21 cellular contexts compared by ENCODE assay signal in genomic region chr19:1007852-1008251, GRCh38. TPM values are rescaled to one million over a fixed set of nuclear protein-coding genes. Genes with fewer than 3 reads are reported as not detected.
DNase-seq lines count a peak whose midpoint lies in the region; ATAC-seq and TF ChIP-seq lines count a peak whose summit lies in the region.
"Had no signal": no experiment of that assay in that cellular context is flagged by ENCODE, and none has a peak within 500 bp of the region (broad histone marks: within the 10 kb centered on the region; RNA-seq: fewer than 3 reads in every experiment).

No MANE protein-coding gene starts in this region.

- H4K20me1 ChIP-seq in HCT116 (ENCODE audit: insufficient read depth) (no peaks in the 10 kb centered on the region), IMR-90 (ENCODE audit: insufficient read depth, low read length) (peaks cover 25% of the 10 kb centered on the region)

- H4K8ac ChIP-seq in IMR-90 (ENCODE audit: low read depth in 2 of 2, low read length in 2 of 2) (no peak overlapping the region), neuronal stem cell (ENCODE audit: low read depth, low read length) (no peak overlapping the region)

- POLR2A ChIA-PET in HCT116 (lab: Charles Lee) = no interaction called here
- POLR2A ChIA-PET in IMR-90 (lab: Charles Lee; ENCODE audit: unreplicated experiment) = no interaction called here

- H3K4ac ChIP-seq in IMR-90 (ENCODE audit: low read depth, low read length) (no peak overlapping the region), neuronal stem cell (ENCODE audit: low read length) (no peak overlapping the region)

- H3K18ac ChIP-seq in IMR-90 (ENCODE audit: low read depth, low read length) (no peak overlapping the region), neuronal stem cell (ENCODE audit: low read length) (no peak overlapping the region)

- H3K36me3 ChIP-seq in HCT116 (ENCODE audit: control insufficient read depth in 1 of 2, insufficient read depth in 2 of 2, low read length in 2 of 2) (peaks cover 0 to under 1% of the 10 kb centered on the region in 2 experiments; a peak in 2 of 4 replicates), IMR-90 (ENCODE audit: control insufficient read depth, insufficient read depth, low read length) (peaks cover 26% of the 10 kb centered on the region; the same call in 1 of the 2 replicates), neuronal stem cell (replicated peaks in 1 of 2; ENCODE audit: control insufficient read depth in 2 of 2, insufficient read depth in 2 of 2, low read length in 2 of 2) (peaks cover 18 to 24% of the 10 kb centered on the region in 2 donors)

- dilution Hi-C loops in IMR-90 (cut with HindIII; ENCODE audit: low sequenced_read_pairs, unreplicated experiment) = no loop called here

- H3K27me3 Mint-ChIP-seq in glutamatergic neuron (ENCODE audit: unreplicated experiment) = peaks cover 9% of the 10 kb centered on the region
- H3K27me3 Mint-ChIP-seq: CD4-positive, alpha-beta memory T cell had no signal

- no peak overlapping the region for H3K56ac ChIP-seq in IMR-90 (ENCODE audit: extremely low read depth, insufficient read depth, low read length)

- H3K4me2 ChIP-seq in HCT116 (ENCODE audit: low read length) (no peak overlapping the region), IMR-90 (ENCODE audit: low read depth, low read length) (no peak overlapping the region), neuronal stem cell (ENCODE audit: insufficient read depth, low read length, poor library complexity, severe bottlenecking) (no peak overlapping the region)

- no peaks in the 10 kb centered on the region; the same call in 1 of the 2 replicates for H3K79me2 ChIP-seq in HCT116 (ENCODE audit: insufficient read depth, low read length)

- H3K14ac ChIP-seq in IMR-90 (replicated peaks; ENCODE audit: low read depth, low read length) = no peak overlapping the region
- no peak overlapping the region for H3K14ac ChIP-seq in neuronal stem cell (ENCODE audit: low read length)

- no peaks in the 10 kb centered on the region for H3K36me3 Mint-ChIP-seq in glutamatergic neuron (ENCODE audit: unreplicated experiment)

- ATAC-seq in HCT116 (0 out of 2 replicates have a peak, but pooled peaks have one; percentile 8), IMR-90 (ENCODE audit: low read depth) (no peak), HG02678 (IDR thresholded peaks at IDR 0.05; ENCODE audit: unreplicated experiment) (no peak)

- no peak overlapping the region for H4K91ac ChIP-seq in IMR-90 (ENCODE audit: insufficient read depth, low read depth, low read length)
- no peak overlapping the region for H4K91ac ChIP-seq in neuronal stem cell (ENCODE audit: low read depth, low read length, poor library complexity)

- no peaks in the 10 kb centered on the region for H3K9me2 ChIP-seq in HCT116 (ENCODE audit: insufficient read depth)

- H3K27ac Mint-ChIP-seq in glutamatergic neuron (ENCODE audit: unreplicated experiment) = no peak overlapping the region

- H3K4me3 ChIP-seq in HCT116 (replicated peaks in 1 of 2; ENCODE audit: low read depth in 1 of 2, low read length in 2 of 2) (no peak overlapping the region), IMR-90 (ENCODE audit: insufficient read depth, low read depth, low read length) (no peak overlapping the region), neuronal stem cell (ENCODE audit: low read length in 2 of 2) (no peak overlapping the region)

- H2BK12ac ChIP-seq in neuronal stem cell (ENCODE audit: low read length) = no peak overlapping the region

- intact Hi-C loops in HCT116 (cut with micrococcal nuclease) (no loop called here), IMR-90 (cut with micrococcal nuclease) (loop anchor here (2.0 kb wide), 1 partner anchor 233 kb away; the partner anchor contains the start of gene ATP5F1D)

- no peak for TF ChIP-seq POLR2A in HCT116 (IDR thresholded peaks at IDR 0.05; ENCODE audit: borderline replicate concordance, extremely low read depth, insufficient read depth, insufficient read length)
- no peak for TF ChIP-seq POLR2A in IMR-90 (IDR thresholded peaks at IDR 0.05; ENCODE audit: low read depth, low read length)

- no peak overlapping the region for H4K5ac ChIP-seq in IMR-90 (ENCODE audit: low read depth, low read length)

- no peak overlapping the region for H3K23ac ChIP-seq in IMR-90 (ENCODE audit: low read depth, low read length)
- no peak overlapping the region for H3K23ac ChIP-seq in neuronal stem cell (ENCODE audit: low read depth, low read length, poor library complexity)

- in situ Hi-C loops in IMR-90 (cut with MboI; ENCODE audit: low sequenced_read_pairs) = no loop called here

- peaks cover 4% of the 10 kb centered on the region for H3K9me3 Mint-ChIP-seq in glutamatergic neuron (ENCODE audit: unreplicated experiment)
- H3K9me3 Mint-ChIP-seq: CD4-positive, alpha-beta memory T cell had no signal

- H3K79me1 ChIP-seq in IMR-90 (ENCODE audit: low read depth in 1 of 2, low read length in 2 of 2) (peaks cover 0 to 18% of the 10 kb centered on the region in 2 experiments; a peak in 3 of 4 replicates), neuronal stem cell (ENCODE audit: low read depth, low read length) (peaks cover 6% of the 10 kb centered on the region)

- H3K27me3 ChIP-seq in HCT116 (ENCODE audit: insufficient read depth, low read length) = no peaks in the 10 kb centered on the region
- no peaks in the 10 kb centered on the region for H3K27me3 ChIP-seq in IMR-90 (ENCODE audit: control insufficient read depth, insufficient read depth, low read length)
- H3K27me3 ChIP-seq in neuronal stem cell (ENCODE audit: control insufficient read depth in 3 of 3, insufficient read depth in 3 of 3, low read depth in 1 of 3, low read length in 3 of 3) = no peaks in the 10 kb centered on the region

- H2BK20ac ChIP-seq in IMR-90 (ENCODE audit: low read depth, low read length) = no peak overlapping the region

- 98% methylated on average over 13 of the region's 29 CpGs; no CpG with 5 or more reads in 1 of the 2 experiments for WGBS in IMR-90 (ENCODE audit: extremely low coverage in 2 of 2, insufficient read length in 1 of 2), 2 experiments
- WGBS in neuronal stem cell (ENCODE audit: extremely low coverage in 2 of 2, insufficient read length in 2 of 2, insufficient replicate concordance in 1 of 2), 2 donors = no CpG with 5 or more reads among the region's 29 CpGs

- TF ChIP-seq RAD21 in HCT116 (IDR thresholded peaks at IDR 0.05; ENCODE audit: low read depth) (no peak), IMR-90 (IDR thresholded peaks at IDR 0.05; ENCODE audit: low read length) (no peak)

- H2AK5ac ChIP-seq in IMR-90 (ENCODE audit: low read depth, low read length) (peak overlapping the region; percentile 28; the same call in 1 of the 2 replicates), neuronal stem cell (ENCODE audit: low read depth, low read length) (no peak overlapping the region)

- no peaks in the 10 kb centered on the region for H3K9me1 ChIP-seq in IMR-90 (ENCODE audit: insufficient read depth, low read length)

- H2BK5ac ChIP-seq in IMR-90 (ENCODE audit: low read depth, low read length, poor library complexity, severe bottlenecking) (no peak overlapping the region), neuronal stem cell (ENCODE audit: low read length) (no peak overlapping the region)

- H2AFZ ChIP-seq in HCT116 (ENCODE audit: low read depth, low read length, poor library complexity, severe bottlenecking) (no peak overlapping the region), IMR-90 (replicated peaks; ENCODE audit: low read length, poor library complexity) (peak overlapping the region; percentile 32), neuronal stem cell (ENCODE audit: low read length) (no peak overlapping the region)

- H2AK9ac ChIP-seq in IMR-90 (replicated peaks; ENCODE audit: low read depth, low read length, poor library complexity) = no peak overlapping the region

- H3K9me3 ChIP-seq in HCT116 (ENCODE audit: control insufficient read depth in 1 of 2, insufficient read depth in 1 of 2, low read depth in 1 of 2, low read length in 2 of 2) (no peaks in the 10 kb centered on the region), IMR-90 (ENCODE audit: control insufficient read depth, insufficient read depth, low read length) (no peaks in the 10 kb centered on the region), neuronal stem cell (replicated peaks in 1 of 2; ENCODE audit: control insufficient read depth in 2 of 2, insufficient read depth in 1 of 2, low read depth in 1 of 2, low read length in 2 of 2) (peaks cover 0 to 4% of the 10 kb centered on the region in 2 donors)

- no peaks in the 10 kb centered on the region for H3K4me1 Mint-ChIP-seq in glutamatergic neuron (ENCODE audit: low read depth, unreplicated experiment)

- H3K27ac ChIP-seq in HCT116 (ENCODE audit: low read depth, low read length) = no peak overlapping the region
- H3K27ac ChIP-seq in IMR-90 (ENCODE audit: insufficient read depth, low read length) = no peak overlapping the region
- no peak overlapping the region for H3K27ac ChIP-seq in neuronal stem cell (replicated peaks; ENCODE audit: low read length)

- H3K4me1 ChIP-seq in HCT116 (ENCODE audit: control insufficient read depth in 1 of 2, insufficient read depth in 2 of 2, low read length in 2 of 2) = no peaks in the 10 kb centered on the region
- peaks cover 17% of the 10 kb centered on the region for H3K4me1 ChIP-seq in IMR-90 (ENCODE audit: control insufficient read depth, insufficient read depth, low read length)
- no peaks in the 10 kb centered on the region for H3K4me1 ChIP-seq in neuronal stem cell (ENCODE audit: control insufficient read depth in 2 of 2, insufficient read depth in 1 of 2, low read depth in 1 of 2, low read length in 2 of 2)

- RAD21 ChIA-PET in HCT116 (lab: Charles Lee; ENCODE audit: low non-redundant PET in 1 of 2, low total read pairs in 2 of 2, uncharacterized antibody in 2 of 2, unreplicated experiment in 2 of 2) = no interaction called here

- no TSS peak for BruUV-seq in HCT116 (replicated peaks; lab: Mats Ljungman, UMichigan)
- BruUV-seq in IMR-90 (replicated peaks; lab: Mats Ljungman, UMichigan) = no TSS peak

- CTCF ChIA-PET in HCT116 (lab: Charles Lee) (interaction anchor here (0.6 kb wide), 1 partner anchor 57 kb away, joined by 3 read pairs; no protein-coding TSS in a partner anchor), IMR-90 (lab: Yijun Ruan, JAX) (no interaction called here)

- no peak overlapping the region for H3K4me3 Mint-ChIP-seq in glutamatergic neuron (ENCODE audit: unreplicated experiment)
- H3K4me3 Mint-ChIP-seq: CD4-positive, alpha-beta memory T cell had no signal

- DNase-seq in HCT116 (ENCODE audit: low read depth, low spot score) = no peak
- no peak for DNase-seq in IMR-90
- DNase-seq in glutamatergic neuron = peak; percentile 13
- no peak for DNase-seq in NCI-H2029 (lab: John Stamatoyannopoulos, UW)
- DNase-seq in neuronal stem cell (ENCODE audit: low spot score) = no peak
- DNase-seq: C1 segment of cervical spinal cord; Calu3; CD4-positive, alpha-beta memory T cell; COR-L47; DMS53; DMS79 treated with DMSO at 0.1 percent for 48 hours; GF-D8; GOT3; HCEC 1CT; HFFc6 had no signal

- H2BK120ac ChIP-seq in IMR-90 (ENCODE audit: low read depth, low read length) (no peak overlapping the region), neuronal stem cell (ENCODE audit: low read depth, low read length) (no peak overlapping the region)

- TF ChIP-seq CTCF in HCT116 (IDR thresholded peaks at IDR 0.05 in 2 of 3, conservative IDR thresholded peaks at IDR 0.05 in 1 of 3; ENCODE audit: borderline replicate concordance in 1 of 3, insufficient read depth in 1 of 3, low read depth in 2 of 3, low read length in 2 of 3) = no peak
- TF ChIP-seq CTCF in IMR-90 (conservative IDR thresholded peaks at IDR 0.05; ENCODE audit: low read depth, low read length) = no peak
- no peak for TF ChIP-seq CTCF in glutamatergic neuron (IDR thresholded peaks at IDR 0.05; ENCODE audit: partially characterized antibody, unreplicated experiment)

- no peak overlapping the region for H3K9ac ChIP-seq in HCT116 (ENCODE audit: low read length)
- no peak overlapping the region for H3K9ac ChIP-seq in IMR-90 (ENCODE audit: low read depth, low read length)
- H3K9ac ChIP-seq in neuronal stem cell (ENCODE audit: low read depth, low read length, poor library complexity) = no peak overlapping the region

- H2BK15ac ChIP-seq in IMR-90 (ENCODE audit: low read depth, low read length) (no peak overlapping the region), neuronal stem cell (ENCODE audit: low read length) (no peak overlapping the region)

RNA-seq across cellular contexts. Expression of gene GRIN3B, which starts 7.6 kb away (rescaled TPM):
- total RNA-seq in HCT116 (2021; ENCODE audit: unreplicated experiment) = 0.69 TPM
- polyA plus RNA-seq in HCT116 (2012) = 0.64 and 0.65 TPM in 2 replicates
- under 0.01 and 0.28 TPM in 2 replicates for total RNA-seq in IMR-90 (2012; rRNA removed)
- 0.91 and 1.8 TPM in 2 replicates for polyA plus RNA-seq in IMR-90 (2012; rRNA removed)
- 1.0 and 2.6 TPM in 2 replicates for polyA plus RNA-seq in IMR-90 (2012; cell fraction: cytosol; rRNA removed)
- 6.9 and 13.4 TPM in 2 replicates for polyA plus RNA-seq in IMR-90 (2012; cell fraction: nucleus; rRNA removed; ENCODE audit: low replicate concordance)
- 0.93 TPM for total RNA-seq in glutamatergic neuron (ENCODE audit: unreplicated experiment)
- 4.2 TPM for polyA plus RNA-seq in neuronal stem cell (2013, experiment 1 of 2)
- 3.9 TPM for polyA plus RNA-seq in neuronal stem cell (2013, experiment 2 of 2)
- total RNA-seq: A172; A673; Calu3; CD4-positive, alpha-beta memory T cell; Daoy had no signal
- polyA plus RNA-seq: CD4-positive, alpha-beta memory T cell had no signal

RNA-seq across cellular contexts. Expression of gene TMEM259, which starts 13.1 kb away (rescaled TPM):
- total RNA-seq in HCT116 (2021; ENCODE audit: unreplicated experiment) (202 TPM), IMR-90 (2012; rRNA removed) (22.6 and 26.4 TPM in 2 replicates), glutamatergic neuron (ENCODE audit: unreplicated experiment) (222 TPM)
- 168 and 187 TPM in 2 replicates for polyA plus RNA-seq in HCT116 (2012)
- 153 and 181 TPM in 2 replicates for polyA plus RNA-seq in IMR-90 (2012; rRNA removed)
- polyA plus RNA-seq in IMR-90 (2012; cell fraction: cytosol; rRNA removed) = 88.4 and 194 TPM in 2 replicates
- polyA plus RNA-seq in IMR-90 (2012; cell fraction: nucleus; rRNA removed; ENCODE audit: low replicate concordance) = 867 and 2,100 TPM in 2 replicates
- polyA plus RNA-seq in neuronal stem cell (2013, experiment 1 of 2) = 113 TPM
- polyA plus RNA-seq in neuronal stem cell (2013, experiment 2 of 2) = 111 TPM

RNA-seq across cellular contexts. Expression of gene RNU6-2, which starts 13.5 kb away (rescaled TPM):
- not detected for total RNA-seq in HCT116 (2021; ENCODE audit: unreplicated experiment)
- not detected in 2 replicates for polyA plus RNA-seq in HCT116 (2012)
- total RNA-seq in IMR-90 (2012; rRNA removed) = not detected in 2 replicates
- not detected in 2 replicates for polyA plus RNA-seq in IMR-90 (2012; rRNA removed)
- not detected in 2 replicates for polyA plus RNA-seq in IMR-90 (2012; cell fraction: cytosol; rRNA removed)
- polyA plus RNA-seq in IMR-90 (2012; cell fraction: nucleus; rRNA removed; ENCODE audit: low replicate concordance) = not detected in 2 replicates
- not detected for total RNA-seq in glutamatergic neuron (ENCODE audit: unreplicated experiment)
- not detected for polyA plus RNA-seq in neuronal stem cell (2013, experiment 1 of 2)
- polyA plus RNA-seq in neuronal stem cell (2013, experiment 2 of 2) = not detected
- total RNA-seq: A172; A673; Calu3; CD4-positive, alpha-beta memory T cell; Daoy; G401; HFFc6 had no signal
- polyA plus RNA-seq: BJ; CD4-positive, alpha-beta memory T cell had no signal

RNA-seq across cellular contexts. Expression of gene CNN2, which starts 18.6 kb away (rescaled TPM):
- total RNA-seq in HCT116 (2021; ENCODE audit: unreplicated experiment) (212 TPM), IMR-90 (2012; rRNA removed) (270 and 272 TPM in 2 replicates), glutamatergic neuron (ENCODE audit: unreplicated experiment) (117 TPM)
- 140 and 171 TPM in 2 replicates for polyA plus RNA-seq in HCT116 (2012)
- 385 and 395 TPM in 2 replicates for polyA plus RNA-seq in IMR-90 (2012; rRNA removed)
- polyA plus RNA-seq in IMR-90 (2012; cell fraction: cytosol; rRNA removed) = 751 and 1,323 TPM in 2 replicates
- 398 and 523 TPM in 2 replicates for polyA plus RNA-seq in IMR-90 (2012; cell fraction: nucleus; rRNA removed; ENCODE audit: low replicate concordance)
- 235 TPM for polyA plus RNA-seq in neuronal stem cell (2013, experiment 1 of 2)
- polyA plus RNA-seq in neuronal stem cell (2013, experiment 2 of 2) = 243 TPM

RNA-seq across cellular contexts. Expression of gene WDR18, which starts 23.7 kb away (rescaled TPM):
- total RNA-seq in HCT116 (2021; ENCODE audit: unreplicated experiment) (124 TPM), IMR-90 (2012; rRNA removed) (37.1 and 38.9 TPM in 2 replicates), glutamatergic neuron (ENCODE audit: unreplicated experiment) (52.1 TPM)
- polyA plus RNA-seq in HCT116 (2012) = 104 and 106 TPM in 2 replicates
- 56.9 and 74.5 TPM in 2 replicates for polyA plus RNA-seq in IMR-90 (2012; rRNA removed)
- polyA plus RNA-seq in IMR-90 (2012; cell fraction: cytosol; rRNA removed) = 28.1 and 66.5 TPM in 2 replicates
- polyA plus RNA-seq in IMR-90 (2012; cell fraction: nucleus; rRNA removed; ENCODE audit: low replicate concordance) = 114 and 350 TPM in 2 replicates
- 42.0 TPM for polyA plus RNA-seq in neuronal stem cell (2013, experiment 1 of 2)
- polyA plus RNA-seq in neuronal stem cell (2013, experiment 2 of 2) = 41.4 TPM
